ENCODE assay signal across 1 cellular context in the genomic region with DNA sequence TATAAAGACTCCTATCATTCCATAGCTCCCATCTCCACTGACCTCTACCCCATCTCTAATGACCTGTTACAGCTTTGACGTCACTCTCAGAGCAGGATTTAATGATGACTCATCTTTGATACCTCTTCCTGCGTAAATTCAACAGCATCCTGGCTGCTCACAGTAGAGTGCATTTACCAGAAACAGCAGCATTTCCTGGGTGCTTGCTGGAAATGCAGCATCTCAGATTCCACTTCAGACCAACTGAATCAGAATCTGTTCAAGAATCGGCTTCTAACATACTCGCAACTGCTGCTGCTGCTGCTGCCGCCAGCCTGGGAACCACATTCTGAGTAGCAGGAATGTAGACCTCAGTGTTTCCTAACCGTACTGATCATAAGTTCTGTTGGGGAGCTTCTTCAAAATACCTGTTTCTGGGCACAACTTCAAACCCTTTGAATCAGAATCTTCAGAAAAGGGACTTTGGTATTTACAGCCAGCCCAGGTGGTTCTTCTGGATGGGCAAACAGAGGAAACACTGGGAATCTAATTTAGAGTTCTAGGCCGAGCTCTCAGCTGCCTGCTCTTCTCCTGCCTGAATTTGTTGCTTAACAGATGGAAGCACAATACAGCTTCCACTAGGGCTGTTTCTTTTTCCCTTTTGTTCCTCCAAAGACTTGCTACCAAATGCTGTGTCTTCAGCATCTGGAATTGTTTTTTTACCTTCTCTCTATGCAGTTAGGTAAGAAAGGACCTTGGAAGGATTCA.
TF ChIP-seq lines count a peak whose summit lies in the region.

No MANE protein-coding gene starts in this region.

TF ChIP-seq in A549, 52 proteins besides CTCF, POLR2A, EP300 and RAD21 (continued from another document):
- TF ChIP-seq, protein P1, sequence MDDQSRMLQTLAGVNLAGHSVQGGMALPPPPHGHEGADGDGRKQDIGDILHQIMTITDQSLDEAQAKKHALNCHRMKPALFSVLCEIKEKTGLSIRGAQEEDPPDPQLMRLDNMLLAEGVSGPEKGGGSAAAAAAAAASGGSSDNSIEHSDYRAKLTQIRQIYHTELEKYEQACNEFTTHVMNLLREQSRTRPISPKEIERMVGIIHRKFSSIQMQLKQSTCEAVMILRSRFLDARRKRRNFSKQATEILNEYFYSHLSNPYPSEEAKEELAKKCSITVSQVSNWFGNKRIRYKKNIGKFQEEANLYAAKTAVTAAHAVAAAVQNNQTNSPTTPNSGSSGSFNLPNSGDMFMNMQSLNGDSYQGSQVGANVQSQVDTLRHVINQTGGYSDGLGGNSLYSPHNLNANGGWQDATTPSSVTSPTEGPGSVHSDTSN (IDR thresholded peaks at IDR 0.05), result 0 out of 2 replicates have a peak, but pooled peaks have one; percentile 34
- peak; percentile 88 for TF ChIP-seq JUNB (IDR thresholded peaks at IDR 0.05)
